In the genomic region with DNA sequence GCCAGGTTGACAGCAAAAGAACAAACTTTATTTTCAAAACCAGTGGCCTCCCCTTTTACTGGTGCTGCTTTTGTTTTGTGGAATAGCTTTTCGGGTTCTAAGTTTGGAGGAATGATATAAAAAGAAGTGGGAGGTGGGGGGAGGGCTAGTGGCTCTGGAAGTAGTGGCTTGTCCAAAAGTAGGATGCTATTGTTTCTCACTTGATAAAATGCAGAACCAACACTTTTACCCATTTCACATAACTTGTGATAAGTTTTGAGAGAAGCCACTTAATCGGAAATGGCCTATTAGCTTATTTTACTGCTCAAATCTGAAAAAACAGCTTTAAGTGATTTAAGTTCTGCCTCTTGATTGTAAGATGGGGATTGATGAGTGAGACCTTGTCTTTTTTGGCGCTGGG, we compare ENCODE assay signal across 8 cellular contexts. TPM values are rescaled to one million over a fixed set of nuclear protein-coding genes. Genes with fewer than 3 reads are reported as not detected.
A peak's percentile ranks its signal among the peaks of the same experiment; 100 is the strongest.
DNase-seq lines count a peak whose midpoint lies in the region; ATAC-seq and TF ChIP-seq lines count a peak whose summit lies in the region.

No MANE protein-coding gene starts in this region.

- H3K9me3 ChIP-seq in liver (ENCODE audit: control insufficient read depth in 4 of 4, low read length in 3 of 4) (no peaks in the 10 kb centered on the region), transverse colon (no peaks in the 10 kb centered on the region)

- no peaks in the 10 kb centered on the region for H3K27me3 Mint-ChIP-seq in activated T-cell treated with anti-CD3 and anti-CD28 coated beads, Interleukin-2, amount 50 U/mL, for 72 hours (ENCODE audit: low read depth)
- no peaks in the 10 kb centered on the region for H3K27me3 Mint-ChIP-seq in activated naive CD8-positive, alpha-beta T cell treated with anti-CD3 and anti-CD28 coated beads, Interleukin-2, amount 50 U/mL, for 24 hours

- no peaks in the 10 kb centered on the region for H3K27me3 ChIP-seq in liver (ENCODE audit: control insufficient read depth in 4 of 4, insufficient read depth in 4 of 4, low read length in 3 of 4)
- H3K27me3 ChIP-seq in transverse colon: no peaks in the 10 kb centered on the region

- peak overlapping the region; percentile 99 to 100 for H3K4me3 Mint-ChIP-seq in activated T-cell treated with anti-CD3 and anti-CD28 coated beads, Interleukin-2, amount 50 U/mL, for 72 hours
- H3K4me3 Mint-ChIP-seq in activated naive CD8-positive, alpha-beta T cell treated with anti-CD3 and anti-CD28 coated beads, Interleukin-2, amount 50 U/mL, for 24 hours: peak overlapping the region; percentile 97

- in situ Hi-C loops in transverse colon (cut with MboI; ENCODE audit: low pct_ligation_motif_present in 1 of 4, low pct_unique_long_range_greater_than_20kb in 1 of 4, low sequenced_read_pairs in 3 of 4): loop anchor here in 1 of 4 donors (10.0 kb wide), 1 partner anchor 220 kb away; the partner anchor contains the start of gene MED21

- peak overlapping the region; percentile 81 to 91 for H3K27ac ChIP-seq in liver (ENCODE audit: low read depth in 1 of 2, low read length in 2 of 2)
- peak overlapping the region; percentile 91 to 94 (median 92) for H3K27ac ChIP-seq in transverse colon

- no peaks in the 10 kb centered on the region for H3K9me3 Mint-ChIP-seq in activated T-cell treated with anti-CD3 and anti-CD28 coated beads, Interleukin-2, amount 50 U/mL, for 72 hours
- peaks cover 5% of the 10 kb centered on the region for H3K9me3 Mint-ChIP-seq in activated naive CD8-positive, alpha-beta T cell treated with anti-CD3 and anti-CD28 coated beads, Interleukin-2, amount 50 U/mL, for 24 hours

- WGBS in liver: 33% methylated on average over 3 of the region's 3 CpGs
- WGBS in transverse colon (ENCODE audit: low coverage in 1 of 2), 2 donors: 18 to 29% methylated on average over 3 of the region's 3 CpGs

- peak overlapping the region; percentile 81 to 94 for H3K9ac ChIP-seq in liver (ENCODE audit: low read depth in 1 of 2, low read length in 2 of 2)

- H3K27ac Mint-ChIP-seq in activated T-cell treated with anti-CD3 and anti-CD28 coated beads, Interleukin-2, amount 50 U/mL, for 72 hours: peak overlapping the region; percentile 99
- peak overlapping the region; percentile 92 for H3K27ac Mint-ChIP-seq in activated naive CD8-positive, alpha-beta T cell treated with anti-CD3 and anti-CD28 coated beads, Interleukin-2, amount 50 U/mL, for 24 hours

- peaks cover 3 to 6% of the 10 kb centered on the region in 2 donors for H3K36me3 Mint-ChIP-seq in activated T-cell treated with anti-CD3 and anti-CD28 coated beads, Interleukin-2, amount 50 U/mL, for 72 hours (ENCODE audit: insufficient read depth in 2 of 2)
- peaks cover 4% of the 10 kb centered on the region for H3K36me3 Mint-ChIP-seq in activated naive CD8-positive, alpha-beta T cell treated with anti-CD3 and anti-CD28 coated beads, Interleukin-2, amount 50 U/mL, for 24 hours (ENCODE audit: low read depth)

- H3K4me1 Mint-ChIP-seq in activated T-cell treated with anti-CD3 and anti-CD28 coated beads, Interleukin-2, amount 50 U/mL, for 72 hours (ENCODE audit: low read depth): peaks cover 54% of the 10 kb centered on the region
- H3K4me1 Mint-ChIP-seq in activated naive CD8-positive, alpha-beta T cell treated with anti-CD3 and anti-CD28 coated beads, Interleukin-2, amount 50 U/mL, for 24 hours: peaks cover 34% of the 10 kb centered on the region

- no peak for TF ChIP-seq POLR2A in transverse colon (IDR thresholded peaks at IDR 0.05)

- intact Hi-C loops in transverse colon (cut with DNase I; ENCODE audit: low total_unique reads): loop anchor here (5.0 kb wide), 1 partner anchor 48 kb away; no protein-coding TSS in a partner anchor

- peaks cover 4 to 12% (median 9%) of the 10 kb centered on the region in 4 donors for H3K4me1 ChIP-seq in liver (ENCODE audit: control insufficient read depth in 4 of 4, insufficient read depth in 4 of 4, low read length in 3 of 4)
- peaks cover 4 to 46% (median 17%) of the 10 kb centered on the region in 4 donors for H3K4me1 ChIP-seq in transverse colon

- DNase-seq in activated T-cell treated with anti-CD3 and anti-CD28 coated beads, Interleukin-2, amount 50 U/mL, for 72 hours: no peak
- DNase-seq in activated T-cell treated with anti-CD3 and anti-CD28 coated beads, Interleukin-2, amount 50 U/mL, for 1 hour: no peak
- no peak for DNase-seq in activated naive CD8-positive, alpha-beta T cell treated with anti-CD3 and anti-CD28 coated beads, Interleukin-2, amount 50 U/mL, for 24 hours
- no peak for DNase-seq in transverse colon
- no peak for DNase-seq in NCI-H1105 treated with DMSO at 0.1 percent for 48 hours (lab: John Stamatoyannopoulos, UW)

- no peak for ATAC-seq in activated T-cell treated with anti-CD3 and anti-CD28 coated beads, Interleukin-2, amount 50 U/mL, for 72 hours (replicated peaks in 1 of 2)
- no peak for ATAC-seq in activated naive CD8-positive, alpha-beta T cell treated with anti-CD3 and anti-CD28 coated beads, Interleukin-2, amount 50 U/mL, for 24 hours
- ATAC-seq in GM18520 (IDR thresholded peaks at IDR 0.05; ENCODE audit: unreplicated experiment) (no peak), GM21526 (IDR thresholded peaks at IDR 0.05; ENCODE audit: low FRiP score, unreplicated experiment) (no peak)

- H3K36me3 ChIP-seq in liver (ENCODE audit: control insufficient read depth in 4 of 4, insufficient read depth in 3 of 4, low read depth in 1 of 4, low read length in 3 of 4) (no peaks in the 10 kb centered on the region), transverse colon (no peaks in the 10 kb centered on the region)

- H3K4me3 ChIP-seq in liver (ENCODE audit: low read depth in 1 of 3, low read length in 3 of 3) (peak overlapping the region; percentile 62 to 95 (median 85)), transverse colon (peak overlapping the region; percentile 69 to 82 (median 74))

- TF ChIP-seq RAD21 in liver (IDR thresholded peaks at IDR 0.05): no peak

- no peak for TF ChIP-seq CTCF in liver (IDR thresholded peaks at IDR 0.05; ENCODE audit: low read depth, low read length, missing input control)
- no peak for TF ChIP-seq CTCF in transverse colon (IDR thresholded peaks at IDR 0.05)

- TF ChIP-seq EP300 in transverse colon (IDR thresholded peaks at IDR 0.05; ENCODE audit: low read depth): no peak

TF ChIP-seq in liver, 16 proteins besides CTCF, POLR2A, EP300 and RAD21:
- TF ChIP-seq YY1 (IDR thresholded peaks at IDR 0.05): no peak
- no peak for TF ChIP-seq HNF4A (conservative IDR thresholded peaks at IDR 0.05)
- no peak for TF ChIP-seq EGR1 (IDR thresholded peaks at IDR 0.05; ENCODE audit: low read depth in 2 of 2)
- TF ChIP-seq, protein P1, sequence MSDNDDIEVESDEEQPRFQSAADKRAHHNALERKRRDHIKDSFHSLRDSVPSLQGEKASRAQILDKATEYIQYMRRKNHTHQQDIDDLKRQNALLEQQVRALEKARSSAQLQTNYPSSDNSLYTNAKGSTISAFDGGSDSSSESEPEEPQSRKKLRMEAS (IDR thresholded peaks at IDR 0.05): no peak
- no peak for TF ChIP-seq NR2F2 (IDR thresholded peaks at IDR 0.05)
- no peak for TF ChIP-seq ZBTB33 (IDR thresholded peaks at IDR 0.05)
- TF ChIP-seq JUND (IDR thresholded peaks at IDR 0.05): no peak
- no peak for TF ChIP-seq SP1 (IDR thresholded peaks at IDR 0.05)
- TF ChIP-seq GABPA (IDR thresholded peaks at IDR 0.05 in 1 of 2, conservative IDR thresholded peaks at IDR 0.05 in 1 of 2): no peak
- TF ChIP-seq, protein P2, sequence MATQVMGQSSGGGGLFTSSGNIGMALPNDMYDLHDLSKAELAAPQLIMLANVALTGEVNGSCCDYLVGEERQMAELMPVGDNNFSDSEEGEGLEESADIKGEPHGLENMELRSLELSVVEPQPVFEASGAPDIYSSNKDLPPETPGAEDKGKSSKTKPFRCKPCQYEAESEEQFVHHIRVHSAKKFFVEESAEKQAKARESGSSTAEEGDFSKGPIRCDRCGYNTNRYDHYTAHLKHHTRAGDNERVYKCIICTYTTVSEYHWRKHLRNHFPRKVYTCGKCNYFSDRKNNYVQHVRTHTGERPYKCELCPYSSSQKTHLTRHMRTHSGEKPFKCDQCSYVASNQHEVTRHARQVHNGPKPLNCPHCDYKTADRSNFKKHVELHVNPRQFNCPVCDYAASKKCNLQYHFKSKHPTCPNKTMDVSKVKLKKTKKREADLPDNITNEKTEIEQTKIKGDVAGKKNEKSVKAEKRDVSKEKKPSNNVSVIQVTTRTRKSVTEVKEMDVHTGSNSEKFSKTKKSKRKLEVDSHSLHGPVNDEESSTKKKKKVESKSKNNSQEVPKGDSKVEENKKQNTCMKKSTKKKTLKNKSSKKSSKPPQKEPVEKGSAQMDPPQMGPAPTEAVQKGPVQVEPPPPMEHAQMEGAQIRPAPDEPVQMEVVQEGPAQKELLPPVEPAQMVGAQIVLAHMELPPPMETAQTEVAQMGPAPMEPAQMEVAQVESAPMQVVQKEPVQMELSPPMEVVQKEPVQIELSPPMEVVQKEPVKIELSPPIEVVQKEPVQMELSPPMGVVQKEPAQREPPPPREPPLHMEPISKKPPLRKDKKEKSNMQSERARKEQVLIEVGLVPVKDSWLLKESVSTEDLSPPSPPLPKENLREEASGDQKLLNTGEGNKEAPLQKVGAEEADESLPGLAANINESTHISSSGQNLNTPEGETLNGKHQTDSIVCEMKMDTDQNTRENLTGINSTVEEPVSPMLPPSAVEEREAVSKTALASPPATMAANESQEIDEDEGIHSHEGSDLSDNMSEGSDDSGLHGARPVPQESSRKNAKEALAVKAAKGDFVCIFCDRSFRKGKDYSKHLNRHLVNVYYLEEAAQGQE (IDR thresholded peaks at IDR 0.05): no peak
- TF ChIP-seq TAF1 (conservative IDR thresholded peaks at IDR 0.05): no peak

RNA-seq across cellular contexts. Expression of gene STK38L, which starts 1.0 kb away (rescaled TPM):
- total RNA-seq in activated T-cell treated with anti-CD3 and anti-CD28 coated beads, Interleukin-2, amount 50 U/mL, for 72 hours: 10 to 100 TPM; 24.8 to 30.6 TPM
- total RNA-seq in liver (1 to 10 TPM; 6.7 to 8.6 TPM), transverse colon (10 to 100 TPM; 18.5 to 51.8 (median 40.9) TPM)
- polyA plus RNA-seq in liver: 1 to 10 TPM; 2.8 to 6.5 TPM
